Comparison of ENCODE assay signal across 17 cellular contexts in genomic region chr3:104425416-104425815, GRCh38.
"Had no signal": no experiment of that assay in that cellular context is flagged by ENCODE, and none has a peak within 500 bp of the region (broad histone marks: within the 10 kb centered on the region; RNA-seq: fewer than 3 reads in every experiment).

No MANE protein-coding gene starts in this region.

- FAIRE-seq: kidney had no signal

- H3K4me3 ChIP-seq: body of pancreas, left ventricle myocardium inferior had no signal

- H3K4me1 ChIP-seq: body of pancreas, left ventricle myocardium inferior had no signal

- H3K9me3 ChIP-seq: body of pancreas, left ventricle myocardium inferior had no signal

- ATAC-seq: activated CD8-positive, alpha-beta T cell treated with anti-CD3 and anti-CD28 coated beads, Interleukin-2, amount 10 ng/mL, durations not matched to agents 7 days and 5 days; activated T-cell treated with anti-CD3 and anti-CD28 coated beads, Interleukin-2, amount 50 U/mL, for 72 hours; body of pancreas; natural killer cell; stimulated activated memory B cell treated with anti-CD40 and anti-IgM and Interleukin-4, amounts not matched to agents 10 μg/mL and 1 μg/mL and 100 μg/mL, for 72 hours had no signal

- DNase-seq: activated B cell treated with CpG ODN at 0.5 μM for 24 hours; activated CD4-positive, alpha-beta T cell treated with anti-CD3 and anti-CD28 coated beads, Interleukin-2, amount 10 ng/mL, durations not matched to agents 24 days and 14 days; activated CD8-positive, alpha-beta memory T cell treated with anti-CD3 and anti-CD28 coated beads, Interleukin-2, amount 50 U/mL, for 48 hours; activated CD8-positive, alpha-beta T cell treated with anti-CD3 and anti-CD28 coated beads, Interleukin-2, amount 10 ng/mL, durations not matched to agents 7 days and 5 days; activated gamma-delta T cell; activated T-cell treated with anti-CD3 and anti-CD28 coated beads, Interleukin-2, amount 50 U/mL, for 72 hours; amygdala; body of pancreas; effector CD8-positive, alpha-beta T cell; foreskin fibroblast; hippocampal formation; kidney; left ventricle myocardium inferior; natural killer cell; posterior cingulate gyrus; retina had no signal

- H3K27ac ChIP-seq: body of pancreas, left ventricle myocardium inferior had no signal

- H3K36me3 ChIP-seq: left ventricle myocardium inferior had no signal

- H3K27me3 ChIP-seq: body of pancreas had no signal
